In genomic region chr1:27009601-27010197, GRCh38 we compare ENCODE assay signal across 13 cellular contexts. TPM values are rescaled to one million over a fixed set of nuclear protein-coding genes. Genes with fewer than 3 reads are reported as not detected.
DNase-seq lines count a peak whose midpoint lies in the region; ATAC-seq and TF ChIP-seq lines count a peak whose summit lies in the region.
"Had no signal": no experiment of that assay in that cellular context is flagged by ENCODE, and none has a peak within 500 bp of the region (broad histone marks: within the 10 kb centered on the region; RNA-seq: fewer than 3 reads in every experiment).

No MANE protein-coding gene starts in this region.

- no peak overlapping the region for H3K9ac ChIP-seq in trophoblast cell (ENCODE audit: low read length)
- H3K9ac ChIP-seq: BLaER1 had no signal

- ATAC-seq in left cardiac atrium: peak; percentile 1 to 9

- no peak overlapping the region for H2AFZ ChIP-seq in PC-9
- peak overlapping the region; percentile 8 for H2AFZ ChIP-seq in trophoblast cell (ENCODE audit: insufficient read depth, low read length, poor library complexity)

- H3K79me2 ChIP-seq in PC-9 (ENCODE audit: low read depth): 0 out of 2 replicates have a peak, but pooled peaks cover 2% of the 10 kb centered on the region
- peaks cover 18% of the 10 kb centered on the region for H3K79me2 ChIP-seq in trophoblast cell (ENCODE audit: control insufficient read depth, insufficient read depth, low read length, poor library complexity)

- peak overlapping the region; percentile 44 for H2AK5ac ChIP-seq in trophoblast cell (ENCODE audit: low read length)

- intact Hi-C loops in PC-9 (cut with micrococcal nuclease; ENCODE audit: unreplicated experiment): loop anchor here (5.0 kb wide), 1 partner anchor 157 kb away; no protein-coding TSS in a partner anchor
- intact Hi-C loops in left cardiac atrium (cut with DNase I): no loop called here

- no peaks in the 10 kb centered on the region for H4K20me1 ChIP-seq in PC-9 (ENCODE audit: insufficient read depth)
- H4K20me1 ChIP-seq: BLaER1 had no signal

- peak overlapping the region; percentile 51 for H4K91ac ChIP-seq in trophoblast cell (ENCODE audit: low read depth, low read length)

- H2BK5ac ChIP-seq in trophoblast cell (ENCODE audit: low read depth, low read length, poor library complexity): peak overlapping the region; percentile 47

- peaks cover 53% of the 10 kb centered on the region for H3K4me1 ChIP-seq in PC-9 (replicated peaks; ENCODE audit: insufficient read depth)
- peaks cover 39 to 53% of the 10 kb centered on the region in 2 experiments for H3K4me1 ChIP-seq in trophoblast cell (ENCODE audit: control insufficient read depth in 1 of 2, insufficient read depth in 2 of 2, low read length in 2 of 2)
- peaks cover 11% of the 10 kb centered on the region for H3K4me1 ChIP-seq in SJCRH30

- peaks cover 34% of the 10 kb centered on the region for H3K79me1 ChIP-seq in trophoblast cell (ENCODE audit: low read length)

- H3K14ac ChIP-seq in trophoblast cell (ENCODE audit: low read length): peak overlapping the region; percentile 31

- H3K9me2 ChIP-seq in PC-9 (ENCODE audit: insufficient read depth): no peaks in the 10 kb centered on the region

- no peak overlapping the region for H3K23ac ChIP-seq in trophoblast cell (ENCODE audit: low read length)

- peak overlapping the region; percentile 54 for H3K27ac ChIP-seq in PC-9
- peak overlapping the region; percentile 6 for H3K27ac ChIP-seq in trophoblast cell (ENCODE audit: low read depth, low read length)
- H3K27ac ChIP-seq in SJCRH30: no peak overlapping the region
- H3K27ac ChIP-seq: BLaER1, psoas muscle had no signal

- no peak for TF ChIP-seq CTCF in PC-9 (conservative IDR thresholded peaks at IDR 0.05)

- H4K8ac ChIP-seq in trophoblast cell (ENCODE audit: low read depth, low read length): peak overlapping the region; percentile 55

- H3K18ac ChIP-seq in trophoblast cell (ENCODE audit: low read length): peak overlapping the region; percentile 54

- BruUV-seq in PC-9 (replicated peaks; lab: Mats Ljungman, UMichigan): no TSS peak

- H3K27me3 ChIP-seq in PC-9 (ENCODE audit: insufficient read depth, low read depth): no peaks in the 10 kb centered on the region
- H3K27me3 ChIP-seq in trophoblast cell (ENCODE audit: insufficient read depth, low read length): no peaks in the 10 kb centered on the region
- no peaks in the 10 kb centered on the region for H3K27me3 ChIP-seq in SJCRH30
- H3K27me3 ChIP-seq: cardiac muscle cell had no signal

- H4K12ac ChIP-seq in trophoblast cell (ENCODE audit: low read depth, low read length): no peak overlapping the region

- POLR2A ChIA-PET in PC-9 (lab: Charles Lee; ENCODE audit: unreplicated experiment): no interaction called here

- H3K4ac ChIP-seq in trophoblast cell (ENCODE audit: low read depth, low read length): peak overlapping the region; percentile 37

- no peak overlapping the region for H3K4me3 ChIP-seq in PC-9
- H3K4me3 ChIP-seq in trophoblast cell (ENCODE audit: low read depth, low read length): no peak overlapping the region
- no peak overlapping the region for H3K4me3 ChIP-seq in SJCRH30
- H3K4me3 ChIP-seq: BLaER1, cardiac muscle cell had no signal

- peak overlapping the region; percentile 60 for H3K4me2 ChIP-seq in PC-9
- peak overlapping the region; percentile 12 for H3K4me2 ChIP-seq in trophoblast cell (ENCODE audit: low read length)
- H3K4me2 ChIP-seq: BLaER1 had no signal

- peak overlapping the region; percentile 57 for H2BK120ac ChIP-seq in trophoblast cell (ENCODE audit: insufficient read depth, low read length, poor library complexity)

- peak overlapping the region; percentile 82 for H2BK12ac ChIP-seq in trophoblast cell (ENCODE audit: low read length)

- no peaks in the 10 kb centered on the region for H3K9me3 ChIP-seq in PC-9 (ENCODE audit: insufficient read depth, low read depth)
- peaks cover 3% of the 10 kb centered on the region for H3K9me3 ChIP-seq in trophoblast cell (ENCODE audit: insufficient read depth, low read depth, low read length)
- H3K9me3 ChIP-seq in SJCRH30 (replicated peaks): no peaks in the 10 kb centered on the region
- H3K9me3 ChIP-seq: BLaER1, psoas muscle had no signal

- no CpG with 5 or more reads among the region's 6 CpGs for WGBS in trophoblast cell (ENCODE audit: extremely low coverage, insufficient coverage, insufficient read length)

- CTCF ChIA-PET in PC-9 (lab: Charles Lee): interaction anchor here (0.6 to 1.2 kb wide), 4 partner anchors 12 to 117 kb away, joined by 4 to 9 read pairs (median 6); no protein-coding TSS in a partner anchor

- no peaks in the 10 kb centered on the region for H3K36me3 ChIP-seq in PC-9 (ENCODE audit: low read depth)
- H3K36me3 ChIP-seq in trophoblast cell (ENCODE audit: control insufficient read depth in 1 of 2, insufficient read depth in 2 of 2, low read length in 2 of 2): peaks cover 20% of the 10 kb centered on the region in 2 experiments
- no peaks in the 10 kb centered on the region for H3K36me3 ChIP-seq in SJCRH30
- H3K36me3 ChIP-seq: BLaER1, cardiac muscle cell had no signal

- DNase-seq in DMS 273 treated with DMSO at 0.1 percent for 48 hours (lab: John Stamatoyannopoulos, UW) (peak; percentile 40), PC-9 (peak; percentile 78 to 80), left cardiac atrium (peak; percentile 50), trophoblast cell (peak; percentile 52 to 58), SIG-M5 (lab: John Stamatoyannopoulos, UW) (no peak), NCI-H187 treated with DMSO at 0.1 percent for 48 hours (lab: John Stamatoyannopoulos, UW) (no peak), DMS53 treated with DMSO at 0.1 percent for 48 hours (lab: John Stamatoyannopoulos, UW; ENCODE audit: unreplicated experiment) (no peak), SJCRH30 (no peak)
- DNase-seq: activated CD8-positive, alpha-beta memory T cell treated with anti-CD3 and anti-CD28 coated beads for 24 hours; NCI-H1436; psoas muscle had no signal

- peaks cover 39% of the 10 kb centered on the region for H3F3A ChIP-seq in PC-9 (ENCODE audit: insufficient read depth, low read depth)

RNA-seq across cellular contexts. Expression of gene TENT5B, which starts 3.0 kb away (rescaled TPM):
- total RNA-seq in PC-9 (2021) (3.6 and 4.9 TPM in 2 replicates), left cardiac atrium (10 to 100 TPM; 17.1 to 29.0 TPM)
- 10.9 and 11.1 TPM in 2 replicates for polyA plus RNA-seq in trophoblast cell (2013)
- 0.04 and 0.10 TPM in 2 replicates for total RNA-seq in SJCRH30 (2014; rRNA removed; shearing (Covaris generic))

RNA-seq across cellular contexts. Expression of gene TRNP1, which starts 16.2 kb away (rescaled TPM):
- total RNA-seq in PC-9 (2021) (7.4 and 7.9 TPM in 2 replicates), left cardiac atrium (10 to 100 TPM; 40.6 to 45.2 TPM)
- 1.8 and 2.3 TPM in 2 replicates for polyA plus RNA-seq in trophoblast cell (2013)
- total RNA-seq in SJCRH30 (2014; rRNA removed; shearing (Covaris generic)): 0.42 and 0.81 TPM in 2 replicates

RNA-seq across cellular contexts. Expression of gene KDF1, which starts 49.4 kb away (rescaled TPM):
- total RNA-seq in PC-9 (2021) (20.5 and 21.3 TPM in 2 replicates), left cardiac atrium (under 1 TPM; 0.18 to 0.68 TPM)
- 10.6 and 10.8 TPM in 2 replicates for polyA plus RNA-seq in trophoblast cell (2013)
- total RNA-seq in SJCRH30 (2014; rRNA removed; shearing (Covaris generic)): not detected in 2 replicates
- total RNA-seq: psoas muscle had no signal

Comparison
In these comparisons a context has a peak if more than half of its experiments do, and no peak if none do; other contexts are left out.
1. DNase-seq: peak in DMS 273 treated with DMSO at 0.1 percent for 48 hours (single experiment), PC-9 (2 of 2), left cardiac atrium (single experiment) and trophoblast cell (2 of 2); none in SIG-M5 (single experiment), NCI-H187 treated with DMSO at 0.1 percent for 48 hours (single experiment), DMS53 treated with DMSO at 0.1 percent for 48 hours (single experiment) and SJCRH30 (0 of 2).
2. RNA of gene KDF1, which starts 49.4 kb away (total RNA-seq): 20.5 to 21.3 TPM in PC-9; 0.18 to 0.68 TPM in left cardiac atrium and not detected in SJCRH30; every median in the first group is over 10 times any median in the second.